ENCODE assay signal across 9 cellular contexts in the genomic region with DNA sequence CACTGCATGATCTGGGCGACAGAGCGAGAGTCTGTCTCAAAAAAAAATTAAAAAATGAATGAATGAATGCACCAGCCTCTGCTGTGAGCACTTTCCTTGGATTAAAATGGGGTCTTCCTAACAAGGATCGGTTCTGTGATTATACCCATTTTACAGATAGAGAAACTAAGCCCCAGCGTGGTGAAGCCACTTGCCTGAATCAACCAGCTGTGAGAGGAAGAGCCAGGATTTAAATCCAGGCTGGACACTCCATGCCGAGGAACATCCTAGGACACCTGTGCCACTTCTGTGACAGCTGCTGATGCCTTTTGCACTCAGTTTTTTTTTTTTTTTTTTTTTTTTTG. TPM values are rescaled to one million over a fixed set of nuclear protein-coding genes. Genes with fewer than 3 reads are reported as not detected.
DNase-seq lines count a peak whose midpoint lies in the region; ATAC-seq and TF ChIP-seq lines count a peak whose summit lies in the region.
"Had no signal": no experiment of that assay in that cellular context is flagged by ENCODE, and none has a peak within 500 bp of the region (broad histone marks: within the 10 kb centered on the region; RNA-seq: fewer than 3 reads in every experiment).

No MANE protein-coding gene starts in this region.

- peaks cover 8% of the 10 kb centered on the region for H3K4me1 Mint-ChIP-seq in activated CD4-positive, alpha-beta T cell treated with anti-CD3 and anti-CD28 coated beads for 36 hours

- DNase-seq in activated CD4-positive, alpha-beta T cell treated with anti-CD3 and anti-CD28 coated beads for 36 hours: no peak
- DNase-seq in activated CD4-positive, alpha-beta T cell treated with anti-CD3 and anti-CD28 coated beads, Interleukin-2, amount 50 U/mL, for 48 hours: no peak
- DNase-seq in effector memory CD4-positive, alpha-beta T cell: no peak
- DNase-seq in smooth muscle cell (lab: John Stamatoyannopoulos, UW; ENCODE audit: unreplicated experiment) (no peak), GM13976 (ENCODE audit: low spot score) (no peak), NCI-H82 treated with DMSO at 0.1 percent for 48 hours (lab: John Stamatoyannopoulos, UW; ENCODE audit: unreplicated experiment) (no peak), Kasumi-1 (lab: John Stamatoyannopoulos, UW) (no peak)
- DNase-seq: kidney glomerular epithelial cell had no signal

- peaks cover 13% of the 10 kb centered on the region for H3K4me1 ChIP-seq in HEK293 (ENCODE audit: control insufficient read depth, insufficient read depth, low read length)
- H3K4me1 ChIP-seq in effector memory CD4-positive, alpha-beta T cell (ENCODE audit: control insufficient read depth, insufficient read depth, low read length, poor library complexity, severe bottlenecking): peaks cover 6% of the 10 kb centered on the region
- H3K4me1 ChIP-seq in smooth muscle cell (ENCODE audit: low read depth): peaks cover 4% of the 10 kb centered on the region

- H3K27me3 ChIP-seq in effector memory CD4-positive, alpha-beta T cell (replicated peaks; ENCODE audit: control insufficient read depth, insufficient read depth, low read length, poor library complexity, severe bottlenecking): no peaks in the 10 kb centered on the region
- H3K27me3 ChIP-seq in smooth muscle cell (ENCODE audit: low read depth): no peaks in the 10 kb centered on the region

- TF ChIP-seq CTCF in HEK293 (tag by site-specific recombination; IDR thresholded peaks at IDR 0.05) (no peak), smooth muscle cell (IDR thresholded peaks at IDR 0.05; ENCODE audit: borderline replicate concordance, insufficient read depth, poor library complexity, severe bottlenecking) (no peak), GM13976 (IDR thresholded peaks at IDR 0.05; ENCODE audit: borderline replicate concordance, control extremely low read depth, extremely low read depth, insufficient read depth, missing control alignments) (no peak)

- no peak overlapping the region for H3K9ac ChIP-seq in smooth muscle cell (ENCODE audit: low read depth)

- no peaks in the 10 kb centered on the region for H3K9me3 ChIP-seq in HEK293 (ENCODE audit: control insufficient read depth, insufficient read depth, low read depth, low read length)
- H3K9me3 ChIP-seq in effector memory CD4-positive, alpha-beta T cell (ENCODE audit: control insufficient read depth, low read length): no peaks in the 10 kb centered on the region
- H3K9me3 ChIP-seq in smooth muscle cell (replicated peaks; ENCODE audit: low read depth): no peaks in the 10 kb centered on the region

- POLR2A ChIA-PET in activated CD4-positive, alpha-beta T cell treated with anti-CD3 and anti-CD28 coated beads for 36 hours (lab: Charles Lee): no interaction called here
- POLR2A ChIA-PET in HEK293 (lab: Yijun Ruan, JAX): interaction anchor here (3.4 kb wide), 1 partner anchor 13 kb away, joined by 37 read pairs; no protein-coding TSS in a partner anchor

- in situ Hi-C loops in GM13976 (cut with MboI; ENCODE audit: low sequenced_read_pairs, unreplicated experiment): no loop called here

- peak overlapping the region; percentile 7 for H2AFZ ChIP-seq in smooth muscle cell (ENCODE audit: low read depth)

- CTCF ChIA-PET in activated CD4-positive, alpha-beta T cell treated with anti-CD3 and anti-CD28 coated beads for 36 hours (lab: Charles Lee): no interaction called here
- CTCF ChIA-PET in HEK293 (lab: Yijun Ruan, JAX): interaction anchor here (0.6 kb wide), 1 partner anchor 75 kb away, joined by 4 read pairs; no protein-coding TSS in a partner anchor

- H3K9me3 Mint-ChIP-seq in activated CD4-positive, alpha-beta T cell treated with anti-CD3 and anti-CD28 coated beads for 36 hours (ENCODE audit: low read depth): no peaks in the 10 kb centered on the region

- peaks cover 3% of the 10 kb centered on the region for H3K36me3 Mint-ChIP-seq in activated CD4-positive, alpha-beta T cell treated with anti-CD3 and anti-CD28 coated beads for 36 hours (ENCODE audit: low read depth)

- intact Hi-C loops in activated CD4-positive, alpha-beta T cell treated with anti-CD3 and anti-CD28 coated beads for 36 hours (cut with DNase I, micrococcal nuclease): no loop called here

- H3K36me3 ChIP-seq in HEK293 (ENCODE audit: control insufficient read depth in 2 of 2, insufficient read depth in 1 of 2, low read length in 2 of 2): peaks cover 0 to 2% of the 10 kb centered on the region in 2 experiments; a peak in 1 of 3 replicates
- peaks cover 3% of the 10 kb centered on the region for H3K36me3 ChIP-seq in effector memory CD4-positive, alpha-beta T cell (ENCODE audit: control insufficient read depth, insufficient read depth, low read length)
- no peaks in the 10 kb centered on the region for H3K36me3 ChIP-seq in smooth muscle cell (ENCODE audit: low read depth)

- H3K4me3 ChIP-seq in HEK293 (ENCODE audit: low read depth, low read length) (no peak overlapping the region), smooth muscle cell (peak overlapping the region; percentile 51)
- H3K4me3 ChIP-seq in effector memory CD4-positive, alpha-beta T cell (ENCODE audit: insufficient read depth, low read depth, low read length, poor library complexity, severe bottlenecking): no peak overlapping the region

- H4K20me1 ChIP-seq in smooth muscle cell (ENCODE audit: low read depth): no peaks in the 10 kb centered on the region

- H3K4me2 ChIP-seq in smooth muscle cell: peak overlapping the region; percentile 89

- peak overlapping the region; percentile 79 for H3K27ac Mint-ChIP-seq in activated CD4-positive, alpha-beta T cell treated with anti-CD3 and anti-CD28 coated beads for 36 hours

- no peak for ATAC-seq in activated CD4-positive, alpha-beta T cell treated with anti-CD3 and anti-CD28 coated beads for 36 hours

- H3K27me3 Mint-ChIP-seq in activated CD4-positive, alpha-beta T cell treated with anti-CD3 and anti-CD28 coated beads for 36 hours: no peaks in the 10 kb centered on the region

- no peak overlapping the region for H3K4me3 Mint-ChIP-seq in activated CD4-positive, alpha-beta T cell treated with anti-CD3 and anti-CD28 coated beads for 36 hours

- 87% methylated on average over 5 of the region's 5 CpGs for WGBS in smooth muscle cell (ENCODE audit: low lambda C conversion rate)

- no peaks in the 10 kb centered on the region for H3K79me2 ChIP-seq in smooth muscle cell (ENCODE audit: low read depth)

- H3K27ac ChIP-seq in HEK293 (ENCODE audit: extremely low read depth, low read depth, low read length): 0 out of 2 replicates have a peak overlapping the region, but pooled peaks have one; percentile 69
- peak overlapping the region; percentile 31 for H3K27ac ChIP-seq in effector memory CD4-positive, alpha-beta T cell (ENCODE audit: insufficient read depth, low read length, poor library complexity, severe bottlenecking)
- H3K27ac ChIP-seq in smooth muscle cell (ENCODE audit: low read depth): no peak overlapping the region

- peaks cover 14% of the 10 kb centered on the region for H3F3A ChIP-seq in smooth muscle cell (ENCODE audit: low read depth)

TF ChIP-seq in HEK293, 187 proteins besides CTCF, POLR2A, EP300 and RAD21 (continues in another document):
- TF ChIP-seq ZNF274 (IDR thresholded peaks at IDR 0.05; ENCODE audit: low read length): no peak
- no peak for TF ChIP-seq ZNF274 (tag by site-specific recombination; IDR thresholded peaks at IDR 0.05; ENCODE audit: borderline replicate concordance)
- TF ChIP-seq ZNF76 (tag by site-specific recombination; IDR thresholded peaks at IDR 0.05; ENCODE audit: borderline replicate concordance, low read depth): no peak
- no peak for TF ChIP-seq ZXDB (tag by site-specific recombination; IDR thresholded peaks at IDR 0.05)
- TF ChIP-seq SP3 (tag by site-specific recombination; IDR thresholded peaks at IDR 0.05): no peak
- no peak for TF ChIP-seq SALL2 (tag by site-specific recombination; IDR thresholded peaks at IDR 0.05; ENCODE audit: borderline replicate concordance)
- TF ChIP-seq, protein P1, sequence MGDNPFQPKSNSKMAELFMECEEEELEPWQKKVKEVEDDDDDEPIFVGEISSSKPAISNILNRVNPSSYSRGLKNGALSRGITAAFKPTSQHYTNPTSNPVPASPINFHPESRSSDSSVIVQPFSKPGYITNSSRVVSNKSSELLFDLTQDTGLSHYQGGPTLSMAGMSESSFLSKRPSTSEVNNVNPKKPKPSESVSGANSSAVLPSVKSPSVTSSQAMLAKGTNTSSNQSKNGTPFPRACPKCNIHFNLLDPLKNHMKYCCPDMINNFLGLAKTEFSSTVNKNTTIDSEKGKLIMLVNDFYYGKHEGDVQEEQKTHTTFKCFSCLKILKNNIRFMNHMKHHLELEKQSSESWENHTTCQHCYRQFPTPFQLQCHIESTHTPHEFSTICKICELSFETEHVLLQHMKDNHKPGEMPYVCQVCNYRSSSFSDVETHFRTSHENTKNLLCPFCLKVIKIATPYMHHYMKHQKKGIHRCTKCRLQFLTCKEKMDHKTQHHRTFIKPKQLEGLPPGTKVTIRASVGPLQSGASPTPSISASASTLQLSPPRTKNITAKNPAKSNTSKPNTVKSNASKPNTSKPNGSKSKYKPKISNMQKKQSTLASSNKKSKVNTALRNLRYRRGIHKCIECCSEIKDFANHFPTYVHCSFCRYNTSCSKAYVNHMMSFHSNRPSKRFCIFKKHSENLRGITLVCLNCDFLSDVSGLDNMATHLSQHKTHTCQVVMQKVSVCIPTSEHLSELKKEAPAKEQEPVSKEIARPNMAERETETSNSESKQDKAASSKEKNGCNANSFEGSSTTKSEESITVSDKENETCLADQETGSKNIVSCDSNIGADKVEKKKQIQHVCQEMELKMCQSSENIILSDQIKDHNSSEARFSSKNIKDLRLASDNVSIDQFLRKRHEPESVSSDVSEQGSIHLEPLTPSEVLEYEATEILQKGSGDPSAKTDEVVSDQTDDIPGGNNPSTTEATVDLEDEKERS (tag by site-specific recombination; IDR thresholded peaks at IDR 0.05): no peak
- TF ChIP-seq ZNF837 (tag by site-specific recombination; IDR thresholded peaks at IDR 0.05): no peak
- TF ChIP-seq RBAK (tag by site-specific recombination; IDR thresholded peaks at IDR 0.05): no peak

RNA-seq across cellular contexts. Expression of a gene that starts 14.1 kb away (rescaled TPM):
- total RNA-seq in activated CD4-positive, alpha-beta T cell treated with anti-CD3 and anti-CD28 coated beads for 36 hours: 100 to 1,000 TPM; 349 to 533 TPM
- total RNA-seq in smooth muscle cell: 145 and 146 TPM in 2 replicates
- 235 and 274 TPM in 2 replicates for polyA plus RNA-seq in smooth muscle cell

RNA-seq across cellular contexts. Expression of a gene that starts 19.1 kb away (rescaled TPM):
- total RNA-seq in activated CD4-positive, alpha-beta T cell treated with anti-CD3 and anti-CD28 coated beads for 36 hours: 1 to 10 TPM; 4.7 to 6.3 TPM
- total RNA-seq in smooth muscle cell: 7.1 and 7.7 TPM in 2 replicates
- 13.6 and 14.9 TPM in 2 replicates for polyA plus RNA-seq in smooth muscle cell

RNA-seq across cellular contexts. Expression of a gene that starts 46.0 kb away (rescaled TPM):
- total RNA-seq in activated CD4-positive, alpha-beta T cell treated with anti-CD3 and anti-CD28 coated beads for 36 hours: 10 to 100 TPM in 1 of 2 experiments, 1 to 10 TPM in 1; 7.3 to 13.2 TPM
- 16.3 and 16.9 TPM in 2 replicates for total RNA-seq in smooth muscle cell
- 57.4 and 71.5 TPM in 2 replicates for polyA plus RNA-seq in smooth muscle cell
